Comparison of ENCODE assay signal across 8 cellular contexts in genomic region chr7:23531794-23532489, GRCh38. TPM values are rescaled to one million over a fixed set of nuclear protein-coding genes. Genes with fewer than 3 reads are reported as not detected.
DNase-seq lines count a peak whose midpoint lies in the region; ATAC-seq and TF ChIP-seq lines count a peak whose summit lies in the region.

TSS of gene TRA2A (minus strand) at chr7:23531981. CDS start at chr7:23531824, 157 bp downstream.

- TF ChIP-seq POLR2A in upper lobe of left lung (IDR thresholded peaks at IDR 0.05): peak; percentile 67 to 97 (median 96)

- WGBS in heart right ventricle, 2 donors: 12 to 13% methylated on average over 50 of the region's 50 CpGs
- WGBS in upper lobe of left lung, 2 donors: 17 to 39% methylated on average over 16 to 49 of the region's 50 CpGs

- no peaks in the 10 kb centered on the region for H3K9me3 ChIP-seq in T-helper 17 cell (ENCODE audit: control insufficient read depth, low read length, poor library complexity, severe bottlenecking)
- no peaks in the 10 kb centered on the region for H3K9me3 ChIP-seq in heart right ventricle
- H3K9me3 ChIP-seq in upper lobe of left lung: no peaks in the 10 kb centered on the region

- peak within 1 kb of the TSS; percentile 99 for H3K27ac Mint-ChIP-seq in T-helper 17 cell

- H3K4me3 Mint-ChIP-seq in T-helper 17 cell: peak within 1 kb of the TSS; percentile 99

- H3K4me3 ChIP-seq in heart right ventricle: peak within 1 kb of the TSS; percentile 60 to 98 (median 87)
- peak within 1 kb of the TSS; percentile 71 to 93 (median 76) for H3K4me3 ChIP-seq in upper lobe of left lung

- ATAC-seq in GM18499 (IDR thresholded peaks at IDR 0.05; ENCODE audit: insufficient read depth, unreplicated experiment) (peak; percentile 52), HG02938 (IDR thresholded peaks at IDR 0.05; ENCODE audit: unreplicated experiment) (peak; percentile 87), T-helper 17 cell (peak; percentile 92), heart right ventricle (peak; percentile 99), upper lobe of left lung (ENCODE audit: low FRiP score in 2 of 2) (peak; percentile 98)

- H3K27me3 Mint-ChIP-seq in T-helper 17 cell: no peaks in the 10 kb centered on the region

- H3K27me3 ChIP-seq in heart right ventricle (no peaks in the 10 kb centered on the region), upper lobe of left lung (no peaks in the 10 kb centered on the region)

- H3K27ac ChIP-seq in heart right ventricle: peak within 1 kb of the TSS; percentile 81 to 98 (median 96)
- H3K27ac ChIP-seq in upper lobe of left lung: peak within 1 kb of the TSS; percentile 98 to 100 (median 98)

- H3K36me3 ChIP-seq in heart right ventricle (no peaks in the 10 kb centered on the region), upper lobe of left lung (no peaks in the 10 kb centered on the region)

- intact Hi-C loops in heart right ventricle (cut with DNase I): loop anchor here in 1 of 10 donors (5.0 kb wide), 1 partner anchor 65 kb away; the partner anchor contains the start of gene CCDC126
- intact Hi-C loops in posterior vena cava (cut with DNase I): loop anchor here in 1 of 2 donors (2.0 kb wide), 1 partner anchor 51 kb away; no protein-coding TSS in a partner anchor

- DNase-seq in NCI-H1694 treated with DMSO at 0.1 percent for 48 hours (lab: John Stamatoyannopoulos, UW) (peak; percentile 92), T-helper 17 cell (peak; percentile 89 to 95 (median 90)), amniotic stem cell (lab: John Stamatoyannopoulos, UW) (peak; percentile 74), heart right ventricle (peak; percentile 97 to 98), posterior vena cava (ENCODE audit: low spot score) (peak; percentile 100), upper lobe of left lung (peak; percentile 97 to 99)

- TF ChIP-seq CTCF in heart right ventricle (IDR thresholded peaks at IDR 0.05): no peak
- TF ChIP-seq CTCF in upper lobe of left lung (IDR thresholded peaks at IDR 0.05): peak in 1 of 6 experiments; percentile 20

- peaks cover 37% of the 10 kb centered on the region for H3K4me1 Mint-ChIP-seq in T-helper 17 cell

- peaks cover 0 to 41% (median 37%) of the 10 kb centered on the region in 9 donors for H3K4me1 ChIP-seq in heart right ventricle
- peaks cover 33 to 37% (median 36%) of the 10 kb centered on the region in 4 donors for H3K4me1 ChIP-seq in upper lobe of left lung

- H3K36me3 Mint-ChIP-seq in T-helper 17 cell (ENCODE audit: low read depth): peaks cover 2% of the 10 kb centered on the region

- TF ChIP-seq EP300 in upper lobe of left lung (IDR thresholded peaks at IDR 0.05): no peak

RNA-seq across cellular contexts. Expression of gene TRA2A, which starts in this region (rescaled TPM):
- total RNA-seq in T-helper 17 cell (100 to 1,000 TPM; 249 to 285 TPM), heart right ventricle (10 to 100 TPM; 26.9 to 38.3 (median 31.2) TPM), posterior vena cava (10 to 100 TPM; 51.1 to 52.2 TPM), upper lobe of left lung (100 to 1,000 TPM in 1 of 6 donors, 10 to 100 TPM in 5; 35.1 to 192 (median 61.0) TPM)
- polyA plus RNA-seq in heart right ventricle: 10 to 100 TPM; 24.6 to 86.8 TPM

Comparison
In these comparisons a context has a peak if more than half of its experiments do, and no peak if none do; other contexts are left out.
1. Peak in every context shown above with its lines: DNase-seq, ATAC-seq, H3K4me3 ChIP-seq and H3K27ac ChIP-seq.